In the genomic region with DNA sequence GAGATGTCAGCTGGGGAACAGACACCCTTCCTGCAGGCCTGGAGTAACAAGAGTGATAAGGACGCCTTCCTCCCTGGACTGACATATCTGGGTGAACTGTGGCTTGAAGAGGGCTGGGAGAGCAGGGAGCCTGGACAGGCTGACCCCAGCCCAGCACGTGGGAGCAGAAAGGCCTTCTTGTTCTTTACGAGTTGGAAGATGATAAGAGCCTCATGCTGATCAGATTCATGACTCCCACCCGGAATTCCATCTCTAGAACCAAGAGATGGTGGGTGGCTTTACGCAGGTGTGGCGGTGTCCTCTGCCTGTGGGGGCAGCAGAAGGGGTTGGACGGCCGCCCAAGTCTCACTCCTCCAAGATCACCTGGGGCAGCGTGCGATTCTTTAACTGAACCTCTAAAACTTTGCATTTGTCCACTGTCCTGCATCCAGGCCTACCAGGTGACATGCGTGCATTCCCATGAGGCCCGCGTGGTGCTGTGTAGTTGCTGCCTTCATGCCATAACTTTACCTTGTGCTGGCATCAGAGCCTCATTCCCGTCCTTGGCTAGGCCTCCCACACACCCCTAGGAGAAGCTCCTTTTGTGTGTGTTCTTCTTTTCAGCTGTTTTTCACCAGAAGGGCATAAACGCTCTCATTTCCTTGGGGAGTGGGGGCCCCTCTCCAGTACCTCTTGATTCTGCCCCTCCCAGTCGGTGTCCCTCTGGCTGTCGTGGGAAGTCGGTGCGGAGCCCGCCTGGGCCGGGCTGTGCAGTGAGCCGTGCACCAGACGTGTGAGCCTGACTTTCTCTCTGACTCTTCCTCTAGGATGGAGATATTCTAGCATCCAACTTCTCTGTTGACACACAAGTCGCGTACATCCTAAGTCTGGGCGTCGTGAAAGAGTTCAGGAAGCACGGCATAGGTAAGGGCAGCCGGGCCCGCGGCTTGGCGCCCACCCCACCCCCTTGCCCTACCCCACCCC, we compare ENCODE assay signal across 25 cellular contexts. TPM values are rescaled to one million over a fixed set of nuclear protein-coding genes. Genes with fewer than 3 reads are reported as not detected.
DNase-seq lines count a peak whose midpoint lies in the region; ATAC-seq and TF ChIP-seq lines count a peak whose summit lies in the region.
"Had no signal": no experiment of that assay in that cellular context is flagged by ENCODE, and none has a peak within 500 bp of the region (broad histone marks: within the 10 kb centered on the region; RNA-seq: fewer than 3 reads in every experiment).

No MANE protein-coding gene starts in this region.

- H3K27ac ChIP-seq in IMR-90 (ENCODE audit: insufficient read depth, low read length) (no peak overlapping the region), endodermal cell (ENCODE audit: low read depth, low read length) (no peak overlapping the region), osteoblast (ENCODE audit: low read depth, low read length) (no peak overlapping the region)
- H3K27ac ChIP-seq: BLaER1 had no signal

- H3K23ac ChIP-seq in IMR-90 (ENCODE audit: low read depth, low read length), result no peak overlapping the region

- intact Hi-C loops in IMR-90 (cut with micrococcal nuclease), result no loop called here
- intact Hi-C loops in left colon (cut with DNase I, micrococcal nuclease), result no loop called here

- no peaks in the 10 kb centered on the region for H3K4me1 Mint-ChIP-seq in activated T-cell treated with anti-CD3 and anti-CD28 coated beads, Interleukin-2, amount 50 U/mL, for 72 hours (ENCODE audit: low read depth)
- peaks cover 11% of the 10 kb centered on the region for H3K4me1 Mint-ChIP-seq in endodermal cell

- no peak overlapping the region for H3K4me3 Mint-ChIP-seq in activated T-cell treated with anti-CD3 and anti-CD28 coated beads, Interleukin-2, amount 50 U/mL, for 72 hours
- H3K4me3 Mint-ChIP-seq in endodermal cell, result no peak overlapping the region
- H3K4me3 Mint-ChIP-seq: dendritic cell treated with granulocyte-macrophage colony-stimulating factor and Interleukin-4, amounts not matched to agents 40 ng/mL and 50 ng/mL, for 4 days; IgD-negative memory B cell had no signal

- no peak overlapping the region for H2AK5ac ChIP-seq in IMR-90 (ENCODE audit: low read depth, low read length)

- dilution Hi-C loops in IMR-90 (cut with HindIII; ENCODE audit: low sequenced_read_pairs, unreplicated experiment), result no loop called here

- no peak overlapping the region for H4K5ac ChIP-seq in IMR-90 (ENCODE audit: low read depth, low read length)

- no peak overlapping the region for H4K8ac ChIP-seq in IMR-90 (ENCODE audit: low read depth in 2 of 2, low read length in 2 of 2)

- TF ChIP-seq CTCF in IMR-90 (conservative IDR thresholded peaks at IDR 0.05; ENCODE audit: low read depth, low read length) (no peak), endodermal cell (conservative IDR thresholded peaks at IDR 0.05) (no peak), osteoblast (IDR thresholded peaks at IDR 0.05; ENCODE audit: extremely low read depth, low read depth, low read length) (no peak)

- H3K4me3 ChIP-seq in IMR-90 (ENCODE audit: insufficient read depth, low read depth, low read length) (no peak overlapping the region), endodermal cell (ENCODE audit: low read length) (no peak overlapping the region), osteoblast (ENCODE audit: insufficient read depth, low read length) (no peak overlapping the region)
- H3K4me3 ChIP-seq: BLaER1, lung, MG63, ovary had no signal

- no peak overlapping the region for H3K9ac ChIP-seq in IMR-90 (ENCODE audit: low read depth, low read length)
- no peak overlapping the region for H3K9ac ChIP-seq in endodermal cell (ENCODE audit: extremely low read depth, low read length, poor library complexity, severe bottlenecking)
- H3K9ac ChIP-seq: BLaER1 had no signal

- H3K9me3 Mint-ChIP-seq in activated T-cell treated with anti-CD3 and anti-CD28 coated beads, Interleukin-2, amount 50 U/mL, for 72 hours, result no peaks in the 10 kb centered on the region
- H3K9me3 Mint-ChIP-seq in endodermal cell, result no peaks in the 10 kb centered on the region
- H3K9me3 Mint-ChIP-seq: dendritic cell treated with granulocyte-macrophage colony-stimulating factor and Interleukin-4, amounts not matched to agents 40 ng/mL and 50 ng/mL, for 4 days; IgD-negative memory B cell had no signal

- no peak overlapping the region for H3K4ac ChIP-seq in IMR-90 (ENCODE audit: low read depth, low read length)

- H3K27me3 ChIP-seq in IMR-90 (ENCODE audit: control insufficient read depth, insufficient read depth, low read length) (no peaks in the 10 kb centered on the region), endodermal cell (ENCODE audit: control insufficient read depth, insufficient read depth, low read length, poor library complexity, severe bottlenecking) (no peaks in the 10 kb centered on the region), osteoblast (ENCODE audit: insufficient read depth, low read length) (no peaks in the 10 kb centered on the region)
- H3K27me3 ChIP-seq: BLaER1, MG63, ovary had no signal

- H4K20me1 ChIP-seq in IMR-90 (ENCODE audit: insufficient read depth, low read length), result peaks cover 24% of the 10 kb centered on the region
- H4K20me1 ChIP-seq in osteoblast (ENCODE audit: insufficient read depth, low read length), result peaks cover 32% of the 10 kb centered on the region

- peak overlapping the region; percentile 40 for H2AK9ac ChIP-seq in IMR-90 (replicated peaks; ENCODE audit: low read depth, low read length, poor library complexity)

- POLR2A ChIA-PET in IMR-90 (lab: Charles Lee; ENCODE audit: unreplicated experiment), result interaction anchor here (0.6 kb wide), 1 partner anchor 38 kb away, joined by 4 read pairs; no protein-coding TSS in a partner anchor

- no peak overlapping the region for H2BK15ac ChIP-seq in IMR-90 (ENCODE audit: low read depth, low read length)

- H3K14ac ChIP-seq in IMR-90 (replicated peaks; ENCODE audit: low read depth, low read length), result no peak overlapping the region

- no peak for TF ChIP-seq POLR2A in IMR-90 (IDR thresholded peaks at IDR 0.05; ENCODE audit: low read depth, low read length)

- H2BK20ac ChIP-seq in IMR-90 (ENCODE audit: low read depth, low read length), result no peak overlapping the region

- H3K56ac ChIP-seq in IMR-90 (ENCODE audit: extremely low read depth, insufficient read depth, low read length), result no peak overlapping the region

- TF ChIP-seq RAD21 in IMR-90 (IDR thresholded peaks at IDR 0.05; ENCODE audit: low read length), result no peak

- no peaks in the 10 kb centered on the region for H3K9me3 ChIP-seq in IMR-90 (ENCODE audit: control insufficient read depth, insufficient read depth, low read length)
- no peaks in the 10 kb centered on the region for H3K9me3 ChIP-seq in endodermal cell (ENCODE audit: control insufficient read depth, low read length)
- no peaks in the 10 kb centered on the region for H3K9me3 ChIP-seq in osteoblast (ENCODE audit: low read depth, low read length)
- H3K9me3 ChIP-seq: BLaER1, MG63, ovary had no signal

- H3K9me1 ChIP-seq in IMR-90 (ENCODE audit: insufficient read depth, low read length), result peaks cover 11% of the 10 kb centered on the region

- H3K79me1 ChIP-seq in IMR-90 (ENCODE audit: low read depth in 1 of 2, low read length in 2 of 2), result peaks cover 15 to 62% of the 10 kb centered on the region in 2 experiments

- BruUV-seq in IMR-90 (replicated peaks; lab: Mats Ljungman, UMichigan), result no TSS peak

- no peaks in the 10 kb centered on the region for H3K27me3 Mint-ChIP-seq in activated T-cell treated with anti-CD3 and anti-CD28 coated beads, Interleukin-2, amount 50 U/mL, for 72 hours (ENCODE audit: low read depth)
- no peaks in the 10 kb centered on the region for H3K27me3 Mint-ChIP-seq in endodermal cell (ENCODE audit: insufficient read depth)
- H3K27me3 Mint-ChIP-seq: dendritic cell treated with granulocyte-macrophage colony-stimulating factor and Interleukin-4, amounts not matched to agents 40 ng/mL and 50 ng/mL, for 4 days; IgD-negative memory B cell had no signal

- no peak overlapping the region for H3K4me2 ChIP-seq in IMR-90 (ENCODE audit: low read depth, low read length)
- no peak overlapping the region for H3K4me2 ChIP-seq in osteoblast (ENCODE audit: insufficient read depth, low read length)
- H3K4me2 ChIP-seq: BLaER1 had no signal

- H3K4me1 ChIP-seq in IMR-90 (ENCODE audit: control insufficient read depth, insufficient read depth, low read length), result no peaks in the 10 kb centered on the region
- H3K4me1 ChIP-seq in endodermal cell (ENCODE audit: control insufficient read depth, insufficient read depth, low read length), result peaks cover 3% of the 10 kb centered on the region
- H3K4me1 ChIP-seq in osteoblast (ENCODE audit: insufficient read depth, low read length), result no peaks in the 10 kb centered on the region
- H3K4me1 ChIP-seq: BLaER1 had no signal

- H3K36me3 ChIP-seq in IMR-90 (ENCODE audit: control insufficient read depth, insufficient read depth, low read length) (peaks cover 70% of the 10 kb centered on the region), endodermal cell (ENCODE audit: control insufficient read depth, insufficient read depth, low read length) (peaks cover 53% of the 10 kb centered on the region), osteoblast (ENCODE audit: insufficient read depth, low read length) (peaks cover 50% of the 10 kb centered on the region)
- H3K36me3 ChIP-seq: ovary had no signal

- DNase-seq in activated T-cell treated with anti-CD3 and anti-CD28 coated beads, Interleukin-2, amount 50 U/mL, for 72 hours, result no peak
- DNase-seq in activated T-cell treated with anti-CD3 and anti-CD28 coated beads, Interleukin-2, amount 50 U/mL, for 48 hours, result no peak
- no peak for DNase-seq in IMR-90
- DNase-seq in endodermal cell, result no peak
- peak; percentile 74 for DNase-seq in osteoblast (ENCODE audit: insufficient read length, low spot score, missing footprints)
- no peak for DNase-seq in left colon
- DNase-seq in activated CD4-positive, CD25-positive, alpha-beta regulatory T cell treated with anti-CD3 and anti-CD28 coated beads, Interleukin-2, amount 50 U/mL, for 72 hours, result no peak
- DNase-seq: activated CD4-positive, alpha-beta T cell treated with anti-CD3 and anti-CD28 coated beads, Interleukin-2, amount 50 U/mL, for 48 hours; Calu3; HCEC 1CT; MG63; NCI-H1436 treated with DMSO at 0.1 percent for 48 hours; NCI-H524 treated with DMSO at 0.1 percent for 48 hours; ovary; stimulated activated CD4-positive, alpha-beta T cell treated with anti-CD3 and anti-CD28 coated beads, Interleukin-15, amount 100 ng/mL, for 24 hours; substantia nigra; SW 1271 had no signal

- no peak overlapping the region for H2BK5ac ChIP-seq in IMR-90 (ENCODE audit: low read depth, low read length, poor library complexity, severe bottlenecking)

- in situ Hi-C loops in IMR-90 (cut with MboI; ENCODE audit: low sequenced_read_pairs), result no loop called here

- peak overlapping the region; percentile 79 for H3K27ac Mint-ChIP-seq in activated T-cell treated with anti-CD3 and anti-CD28 coated beads, Interleukin-2, amount 50 U/mL, for 72 hours
- H3K27ac Mint-ChIP-seq in endodermal cell, result peak overlapping the region; percentile 75
- H3K27ac Mint-ChIP-seq: dendritic cell treated with granulocyte-macrophage colony-stimulating factor and Interleukin-4, amounts not matched to agents 40 ng/mL and 50 ng/mL, for 4 days had no signal

- H2AFZ ChIP-seq in IMR-90 (replicated peaks; ENCODE audit: low read length, poor library complexity), result no peak overlapping the region
- no peak overlapping the region for H2AFZ ChIP-seq in osteoblast (ENCODE audit: low read length)

- H3K36me3 Mint-ChIP-seq in activated T-cell treated with anti-CD3 and anti-CD28 coated beads, Interleukin-2, amount 50 U/mL, for 72 hours (ENCODE audit: insufficient read depth in 2 of 2), result peaks cover 3 to 15% of the 10 kb centered on the region in 2 donors
- peaks cover 70% of the 10 kb centered on the region for H3K36me3 Mint-ChIP-seq in endodermal cell (ENCODE audit: low read depth)

- WGBS in IMR-90 (ENCODE audit: extremely low coverage in 2 of 2, insufficient read length in 1 of 2), 2 experiments, result 86% methylated on average over 8 of the region's 32 CpGs; no CpG with 5 or more reads in 1 of the 2 experiments
- 95% methylated on average over 18 to 29 of the region's 32 CpGs for WGBS in endodermal cell (ENCODE audit: insufficient coverage in 1 of 2, insufficient read length in 1 of 2), 2 experiments

- H2BK120ac ChIP-seq in IMR-90 (ENCODE audit: low read depth, low read length), result no peak overlapping the region

- peaks cover 43% of the 10 kb centered on the region for H3K79me2 ChIP-seq in osteoblast (ENCODE audit: insufficient read depth, low read length)

- no peak overlapping the region for H4K91ac ChIP-seq in IMR-90 (ENCODE audit: insufficient read depth, low read depth, low read length)

- CTCF ChIA-PET in IMR-90 (lab: Yijun Ruan, JAX), result no interaction called here

- H3K18ac ChIP-seq in IMR-90 (ENCODE audit: low read depth, low read length), result no peak overlapping the region

- no peak for ATAC-seq in activated T-cell treated with anti-CD3 and anti-CD28 coated beads, Interleukin-2, amount 50 U/mL, for 72 hours (replicated peaks in 1 of 2)
- no peak for ATAC-seq in IMR-90 (ENCODE audit: low read depth)
- no peak for ATAC-seq in left colon
- no peak for ATAC-seq in GM19397 (IDR thresholded peaks at IDR 0.05; ENCODE audit: unreplicated experiment)
- ATAC-seq: sciatic nerve had no signal

RNA-seq across cellular contexts. Expression of gene C16orf90, which starts 13.3 kb away (rescaled TPM):
- not detected for total RNA-seq in activated T-cell treated with anti-CD3 and anti-CD28 coated beads, Interleukin-2, amount 50 U/mL, for 72 hours
- not detected in 2 replicates for total RNA-seq in IMR-90 (2012; rRNA removed)
- not detected in 2 replicates for polyA plus RNA-seq in IMR-90 (2012; rRNA removed)
- polyA plus RNA-seq in IMR-90 (2012; cell fraction: cytosol; rRNA removed), result not detected in 2 replicates
- polyA plus RNA-seq in IMR-90 (2012; cell fraction: nucleus; rRNA removed; ENCODE audit: low replicate concordance), result not detected in 2 replicates
- total RNA-seq in endodermal cell, result not detected
- polyA plus RNA-seq in endodermal cell (2013, experiment 1 of 2), result not detected
- polyA plus RNA-seq in endodermal cell (2013, experiment 2 of 2), result not detected
- total RNA-seq in osteoblast, result not detected in 2 replicates
- not detected for total RNA-seq in left colon
- total RNA-seq: Calu3, Daoy, lung, ovary, RPMI7951, sciatic nerve had no signal
- polyA plus RNA-seq: IgD-negative memory B cell, lung, ovary had no signal

RNA-seq across cellular contexts. Expression of gene CLUAP1, which starts 18.8 kb away (rescaled TPM):
- total RNA-seq in activated T-cell treated with anti-CD3 and anti-CD28 coated beads, Interleukin-2, amount 50 U/mL, for 72 hours, result 10 to 100 TPM; 16.8 to 18.2 TPM
- total RNA-seq in IMR-90 (2012; rRNA removed), result 6.8 and 13.3 TPM in 2 replicates
- 10.7 and 14.4 TPM in 2 replicates for polyA plus RNA-seq in IMR-90 (2012; rRNA removed)
- 1.8 and 2.5 TPM in 2 replicates for polyA plus RNA-seq in IMR-90 (2012; cell fraction: cytosol; rRNA removed)
- polyA plus RNA-seq in IMR-90 (2012; cell fraction: nucleus; rRNA removed; ENCODE audit: low replicate concordance), result 1.8 and 8.2 TPM in 2 replicates
- 10 to 100 TPM; 27.4 to 36.8 TPM for total RNA-seq in endodermal cell
- 34.2 TPM for polyA plus RNA-seq in endodermal cell (2013, experiment 1 of 2)
- 22.5 TPM for polyA plus RNA-seq in endodermal cell (2013, experiment 2 of 2)
- 17.0 and 18.6 TPM in 2 replicates for total RNA-seq in osteoblast
- 10 to 100 TPM in 1 of 2 donors, 1 to 10 TPM in 1; 9.2 to 11.5 TPM for total RNA-seq in left colon

RNA-seq across cellular contexts. Expression of gene NAA60, which starts 38.5 kb away (rescaled TPM):
- 10 to 100 TPM; 58.5 to 69.7 TPM for total RNA-seq in activated T-cell treated with anti-CD3 and anti-CD28 coated beads, Interleukin-2, amount 50 U/mL, for 72 hours
- 5.6 and 7.5 TPM in 2 replicates for total RNA-seq in IMR-90 (2012; rRNA removed)
- 15.2 and 18.0 TPM in 2 replicates for polyA plus RNA-seq in IMR-90 (2012; rRNA removed)
- 9.1 and 16.7 TPM in 2 replicates for polyA plus RNA-seq in IMR-90 (2012; cell fraction: cytosol; rRNA removed)
- polyA plus RNA-seq in IMR-90 (2012; cell fraction: nucleus; rRNA removed; ENCODE audit: low replicate concordance), result 25.4 and 50.3 TPM in 2 replicates
- 10 to 100 TPM; 54.5 to 61.8 TPM for total RNA-seq in endodermal cell
- 47.2 TPM for polyA plus RNA-seq in endodermal cell (2013, experiment 1 of 2)
- polyA plus RNA-seq in endodermal cell (2013, experiment 2 of 2), result 44.7 TPM
- total RNA-seq in osteoblast, result 19.7 and 27.5 TPM in 2 replicates
- total RNA-seq in left colon, result 10 to 100 TPM; 76.5 to 85.3 TPM

RNA-seq across cellular contexts. Expression of gene ZNF597, which starts 38.7 kb away (rescaled TPM):
- total RNA-seq in activated T-cell treated with anti-CD3 and anti-CD28 coated beads, Interleukin-2, amount 50 U/mL, for 72 hours, result 1 to 10 TPM; 3.8 to 4.5 TPM
- total RNA-seq in IMR-90 (2012; rRNA removed) (3.0 and 3.1 TPM in 2 replicates), endodermal cell (1 to 10 TPM; 2.0 to 3.1 TPM), osteoblast (2.9 TPM in 2 replicates), left colon (1 to 10 TPM; 1.5 to 1.6 TPM)
- 0.79 and 0.91 TPM in 2 replicates for polyA plus RNA-seq in IMR-90 (2012; rRNA removed)
- 0.24 and 0.31 TPM in 2 replicates for polyA plus RNA-seq in IMR-90 (2012; cell fraction: cytosol; rRNA removed)
- polyA plus RNA-seq in IMR-90 (2012; cell fraction: nucleus; rRNA removed; ENCODE audit: low replicate concordance), result 0.24 and 1.9 TPM in 2 replicates
- 2.4 TPM for polyA plus RNA-seq in endodermal cell (2013, experiment 1 of 2)
- 2.2 TPM for polyA plus RNA-seq in endodermal cell (2013, experiment 2 of 2)
- total RNA-seq: Daoy had no signal
